ENCODE assay signal across 1 cellular context in genomic region chr10:68272833-68273232, GRCh38.
A peak's percentile ranks its signal among the peaks of the same experiment; 100 is the strongest.
TF ChIP-seq lines count a peak whose summit lies in the region.

No MANE protein-coding gene starts in this region.

TF ChIP-seq in K562, 482 proteins besides CTCF, POLR2A, EP300 and RAD21 (continued from another document):
- peak; percentile 91 for TF ChIP-seq TEAD4 (IDR thresholded peaks at IDR 0.05; ENCODE audit: low read length)
- no peak for TF ChIP-seq TEAD4 (CRISPR knock-in tag; IDR thresholded peaks at IDR 0.05; ENCODE audit: borderline replicate concordance)
- TF ChIP-seq ZBTB11 (CRISPR knock-in tag; IDR thresholded peaks at IDR 0.05): 0 out of 6 replicates have a peak, but pooled peaks of 1 of the 3 experiments have one; percentile 35
- TF ChIP-seq DPF2 (IDR thresholded peaks at IDR 0.05): peak; percentile 77
- TF ChIP-seq, protein P1, sequence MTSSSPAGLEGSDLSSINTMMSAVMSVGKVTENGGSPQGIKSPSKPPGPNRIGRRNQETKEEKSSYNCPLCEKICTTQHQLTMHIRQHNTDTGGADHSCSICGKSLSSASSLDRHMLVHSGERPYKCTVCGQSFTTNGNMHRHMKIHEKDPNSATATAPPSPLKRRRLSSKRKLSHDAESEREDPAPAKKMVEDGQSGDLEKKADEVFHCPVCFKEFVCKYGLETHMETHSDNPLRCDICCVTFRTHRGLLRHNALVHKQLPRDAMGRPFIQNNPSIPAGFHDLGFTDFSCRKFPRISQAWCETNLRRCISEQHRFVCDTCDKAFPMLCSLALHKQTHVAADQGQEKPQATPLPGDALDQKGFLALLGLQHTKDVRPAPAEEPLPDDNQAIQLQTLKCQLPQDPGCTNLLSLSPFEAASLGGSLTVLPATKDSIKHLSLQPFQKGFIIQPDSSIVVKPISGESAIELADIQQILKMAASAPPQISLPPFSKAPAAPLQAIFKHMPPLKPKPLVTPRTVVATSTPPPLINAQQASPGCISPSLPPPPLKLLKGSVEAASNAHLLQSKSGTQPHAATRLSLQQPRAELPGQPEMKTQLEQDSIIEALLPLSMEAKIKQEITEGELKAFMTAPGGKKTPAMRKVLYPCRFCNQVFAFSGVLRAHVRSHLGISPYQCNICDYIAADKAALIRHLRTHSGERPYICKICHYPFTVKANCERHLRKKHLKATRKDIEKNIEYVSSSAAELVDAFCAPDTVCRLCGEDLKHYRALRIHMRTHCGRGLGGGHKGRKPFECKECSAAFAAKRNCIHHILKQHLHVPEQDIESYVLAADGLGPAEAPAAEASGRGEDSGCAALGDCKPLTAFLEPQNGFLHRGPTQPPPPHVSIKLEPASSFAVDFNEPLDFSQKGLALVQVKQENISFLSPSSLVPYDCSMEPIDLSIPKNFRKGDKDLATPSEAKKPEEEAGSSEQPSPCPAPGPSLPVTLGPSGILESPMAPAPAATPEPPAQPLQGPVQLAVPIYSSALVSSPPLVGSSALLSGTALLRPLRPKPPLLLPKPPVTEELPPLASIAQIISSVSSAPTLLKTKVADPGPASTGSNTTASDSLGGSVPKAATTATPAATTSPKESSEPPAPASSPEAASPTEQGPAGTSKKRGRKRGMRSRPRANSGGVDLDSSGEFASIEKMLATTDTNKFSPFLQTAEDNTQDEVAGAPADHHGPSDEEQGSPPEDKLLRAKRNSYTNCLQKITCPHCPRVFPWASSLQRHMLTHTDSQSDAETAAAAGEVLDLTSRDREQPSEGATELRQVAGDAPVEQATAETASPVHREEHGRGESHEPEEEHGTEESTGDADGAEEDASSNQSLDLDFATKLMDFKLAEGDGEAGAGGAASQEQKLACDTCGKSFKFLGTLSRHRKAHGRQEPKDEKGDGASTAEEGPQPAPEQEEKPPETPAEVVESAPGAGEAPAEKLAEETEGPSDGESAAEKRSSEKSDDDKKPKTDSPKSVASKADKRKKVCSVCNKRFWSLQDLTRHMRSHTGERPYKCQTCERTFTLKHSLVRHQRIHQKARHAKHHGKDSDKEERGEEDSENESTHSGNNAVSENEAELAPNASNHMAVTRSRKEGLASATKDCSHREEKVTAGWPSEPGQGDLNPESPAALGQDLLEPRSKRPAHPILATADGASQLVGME (CRISPR knock-in tag; IDR thresholded peaks at IDR 0.05): no peak
- peak in 1 of 2 experiments; percentile 59; a peak in 1 of 4 replicates for TF ChIP-seq ZMIZ1 (IDR thresholded peaks at IDR 0.05; ENCODE audit: low read depth in 2 of 2, low read length in 2 of 2)
- peak; percentile 33 for TF ChIP-seq HDAC3 (IDR thresholded peaks at IDR 0.05; ENCODE audit: borderline replicate concordance, partially characterized antibody)
- TF ChIP-seq CBFA2T2 (conservative IDR thresholded peaks at IDR 0.05): peak; percentile 92
- no peak for TF ChIP-seq JUND (IDR thresholded peaks at IDR 0.05; ENCODE audit: borderline replicate concordance, low read depth, low read length)
- no peak for TF ChIP-seq JUND (tag; IDR thresholded peaks at IDR 0.05; ENCODE audit: borderline replicate concordance, low read depth, low read length)
- TF ChIP-seq, protein P2, sequence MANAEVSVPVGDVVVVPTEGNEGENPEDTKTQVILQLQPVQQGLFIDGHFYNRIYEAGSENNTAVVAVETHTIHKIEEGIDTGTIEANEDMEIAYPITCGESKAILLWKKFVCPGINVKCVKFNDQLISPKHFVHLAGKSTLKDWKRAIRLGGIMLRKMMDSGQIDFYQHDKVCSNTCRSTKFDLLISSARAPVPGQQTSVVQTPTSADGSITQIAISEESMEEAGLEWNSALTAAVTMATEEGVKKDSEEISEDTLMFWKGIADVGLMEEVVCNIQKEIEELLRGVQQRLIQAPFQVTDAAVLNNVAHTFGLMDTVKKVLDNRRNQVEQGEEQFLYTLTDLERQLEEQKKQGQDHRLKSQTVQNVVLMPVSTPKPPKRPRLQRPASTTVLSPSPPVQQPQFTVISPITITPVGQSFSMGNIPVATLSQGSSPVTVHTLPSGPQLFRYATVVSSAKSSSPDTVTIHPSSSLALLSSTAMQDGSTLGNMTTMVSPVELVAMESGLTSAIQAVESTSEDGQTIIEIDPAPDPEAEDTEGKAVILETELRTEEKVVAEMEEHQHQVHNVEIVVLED (CRISPR knock-in tag; IDR thresholded peaks at IDR 0.05): no peak
- peak; percentile 81 for TF ChIP-seq KLF16 (IDR thresholded peaks at IDR 0.05)
- peak; percentile 79; the same call in 1 of the 2 replicates for TF ChIP-seq FOXM1 (IDR thresholded peaks at IDR 0.05; ENCODE audit: low read depth)
- TF ChIP-seq FOXM1 (CRISPR knock-in tag; IDR thresholded peaks at IDR 0.05; ENCODE audit: low read depth): no peak
- TF ChIP-seq SMARCE1 (IDR thresholded peaks at IDR 0.05): peak; percentile 11; the same call in 1 of the 2 replicates
- TF ChIP-seq ARNT (IDR thresholded peaks at IDR 0.05): no peak
- no peak for TF ChIP-seq FOXK1 (CRISPR knock-in tag; IDR thresholded peaks at IDR 0.05; ENCODE audit: borderline replicate concordance)
- peak; percentile 82 for TF ChIP-seq TCF3 (CRISPR knock-in tag; IDR thresholded peaks at IDR 0.05)
- peak; percentile 94 for TF ChIP-seq CBFA2T3 (IDR thresholded peaks at IDR 0.05)
- TF ChIP-seq, protein P3, sequence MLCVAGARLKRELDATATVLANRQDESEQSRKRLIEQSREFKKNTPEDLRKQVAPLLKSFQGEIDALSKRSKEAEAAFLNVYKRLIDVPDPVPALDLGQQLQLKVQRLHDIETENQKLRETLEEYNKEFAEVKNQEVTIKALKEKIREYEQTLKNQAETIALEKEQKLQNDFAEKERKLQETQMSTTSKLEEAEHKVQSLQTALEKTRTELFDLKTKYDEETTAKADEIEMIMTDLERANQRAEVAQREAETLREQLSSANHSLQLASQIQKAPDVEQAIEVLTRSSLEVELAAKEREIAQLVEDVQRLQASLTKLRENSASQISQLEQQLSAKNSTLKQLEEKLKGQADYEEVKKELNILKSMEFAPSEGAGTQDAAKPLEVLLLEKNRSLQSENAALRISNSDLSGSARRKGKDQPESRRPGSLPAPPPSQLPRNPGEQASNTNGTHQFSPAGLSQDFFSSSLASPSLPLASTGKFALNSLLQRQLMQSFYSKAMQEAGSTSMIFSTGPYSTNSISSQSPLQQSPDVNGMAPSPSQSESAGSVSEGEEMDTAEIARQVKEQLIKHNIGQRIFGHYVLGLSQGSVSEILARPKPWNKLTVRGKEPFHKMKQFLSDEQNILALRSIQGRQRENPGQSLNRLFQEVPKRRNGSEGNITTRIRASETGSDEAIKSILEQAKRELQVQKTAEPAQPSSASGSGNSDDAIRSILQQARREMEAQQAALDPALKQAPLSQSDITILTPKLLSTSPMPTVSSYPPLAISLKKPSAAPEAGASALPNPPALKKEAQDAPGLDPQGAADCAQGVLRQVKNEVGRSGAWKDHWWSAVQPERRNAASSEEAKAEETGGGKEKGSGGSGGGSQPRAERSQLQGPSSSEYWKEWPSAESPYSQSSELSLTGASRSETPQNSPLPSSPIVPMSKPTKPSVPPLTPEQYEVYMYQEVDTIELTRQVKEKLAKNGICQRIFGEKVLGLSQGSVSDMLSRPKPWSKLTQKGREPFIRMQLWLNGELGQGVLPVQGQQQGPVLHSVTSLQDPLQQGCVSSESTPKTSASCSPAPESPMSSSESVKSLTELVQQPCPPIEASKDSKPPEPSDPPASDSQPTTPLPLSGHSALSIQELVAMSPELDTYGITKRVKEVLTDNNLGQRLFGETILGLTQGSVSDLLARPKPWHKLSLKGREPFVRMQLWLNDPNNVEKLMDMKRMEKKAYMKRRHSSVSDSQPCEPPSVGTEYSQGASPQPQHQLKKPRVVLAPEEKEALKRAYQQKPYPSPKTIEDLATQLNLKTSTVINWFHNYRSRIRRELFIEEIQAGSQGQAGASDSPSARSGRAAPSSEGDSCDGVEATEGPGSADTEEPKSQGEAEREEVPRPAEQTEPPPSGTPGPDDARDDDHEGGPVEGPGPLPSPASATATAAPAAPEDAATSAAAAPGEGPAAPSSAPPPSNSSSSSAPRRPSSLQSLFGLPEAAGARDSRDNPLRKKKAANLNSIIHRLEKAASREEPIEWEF (CRISPR knock-in tag; IDR thresholded peaks at IDR 0.05): 0 out of 2 replicates have a peak, but pooled peaks have one; percentile 26
- TF ChIP-seq CC2D1A (IDR thresholded peaks at IDR 0.05): peak; percentile 58; the same call in 1 of the 2 replicates
- peak; percentile 56; the same call in 1 of the 2 replicates for TF ChIP-seq POLR2AphosphoS5 (IDR thresholded peaks at IDR 0.05; ENCODE audit: control insufficient read depth, insufficient read depth, low read depth, low read length)
- no peak for TF ChIP-seq ZNF280A (IDR thresholded peaks at IDR 0.05; ENCODE audit: low read depth, partially characterized antibody)
- TF ChIP-seq MTA2 (IDR thresholded peaks at IDR 0.05; ENCODE audit: low read depth): peak; percentile 83
- peak; percentile 86 to 90 for TF ChIP-seq TRIM24 (IDR thresholded peaks at IDR 0.05)
- TF ChIP-seq GATAD2B (IDR thresholded peaks at IDR 0.05; ENCODE audit: borderline replicate concordance): 0 out of 2 replicates have a peak, but pooled peaks have one; percentile 25
- TF ChIP-seq ARID1B (IDR thresholded peaks at IDR 0.05): peak; percentile 90
- TF ChIP-seq STAT5A (IDR thresholded peaks at IDR 0.05; ENCODE audit: borderline replicate concordance, low read length): peak; percentile 62; the same call in 1 of the 2 replicates
- TF ChIP-seq TAL1 (IDR thresholded peaks at IDR 0.05): peak; percentile 94
- TF ChIP-seq SOX6 (IDR thresholded peaks at IDR 0.05): peak; percentile 69; the same call in 1 of the 2 replicates
- TF ChIP-seq SMARCA4 (IDR thresholded peaks at IDR 0.05): peak; percentile 74
- peak; percentile 80 for TF ChIP-seq PML (IDR thresholded peaks at IDR 0.05; ENCODE audit: low read length)
TF ChIP-seq in K562: peak in this region for 26.
